In genomic region chr5:55044093-55044492, GRCh38 we compare ENCODE assay signal across 10 cellular contexts. TPM values are rescaled to one million over a fixed set of nuclear protein-coding genes. Genes with fewer than 3 reads are reported as not detected.
"Had no signal": no experiment of that assay in that cellular context is flagged by ENCODE, and none has a peak within 500 bp of the region (broad histone marks: within the 10 kb centered on the region; RNA-seq: fewer than 3 reads in every experiment).

No MANE protein-coding gene starts in this region.

- H3K4me3 ChIP-seq: GM23248, HAP-1 had no signal

- H2AFZ ChIP-seq: GM23248 had no signal

- H3K9ac ChIP-seq: GM23248 had no signal

- H3K27ac Mint-ChIP-seq: HFFc6 had no signal

- H3K27ac ChIP-seq: GM23248, HL-60 had no signal

- H3K36me3 ChIP-seq: HAP-1 had no signal

- DNase-seq: GM23248, GOT3, H7, HFFc6, IMR-90 had no signal

- H3K4me3 Mint-ChIP-seq: HFFc6 had no signal

- H3K4me1 ChIP-seq: HAP-1 had no signal

- ATAC-seq: HCT116 had no signal

- H3K9me3 ChIP-seq: HAP-1 had no signal

- H3K9me3 Mint-ChIP-seq: HFFc6 had no signal

RNA-seq across cellular contexts. Expression of gene GZMK, which starts 20.0 kb away (rescaled TPM):
- total RNA-seq: GM23248, H4, H7, HFFc6, HT1080, IMR-90 had no signal
- polyA plus RNA-seq: GM23248, IMR-90 had no signal

RNA-seq across cellular contexts. Expression of gene GZMA, which starts 58.4 kb away (rescaled TPM):
- total RNA-seq: GM23248, H4, H7, HFFc6, IMR-90 had no signal
- polyA plus RNA-seq: GM23248, IMR-90 had no signal

RNA-seq across cellular contexts. Expression of gene ESM1, which starts 58.7 kb away (rescaled TPM):
- total RNA-seq: H4, H7 had no signal
